ENCODE assay signal across 11 cellular contexts in the genomic region with DNA sequence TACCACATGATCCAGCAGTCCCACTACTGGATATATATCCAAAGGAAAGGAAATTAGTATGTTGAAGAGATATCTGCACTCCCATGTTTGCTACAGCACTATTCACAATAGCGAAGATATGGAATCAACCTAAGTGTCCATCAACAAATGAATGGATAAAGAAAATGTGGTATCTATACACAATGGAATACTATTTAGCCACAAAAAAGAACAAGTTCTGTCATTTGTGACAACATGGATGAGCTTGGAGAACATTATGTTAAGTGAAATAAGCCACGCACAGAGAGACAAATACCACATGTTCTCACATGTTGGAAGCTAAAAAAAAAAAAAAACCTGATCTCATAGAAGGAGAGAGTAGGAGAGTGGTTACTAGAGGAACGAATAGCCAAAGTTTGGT. TPM values are rescaled to one million over a fixed set of nuclear protein-coding genes. Genes with fewer than 3 reads are reported as not detected.
"Had no signal": no experiment of that assay in that cellular context is flagged by ENCODE, and none has a peak within 500 bp of the region (broad histone marks: within the 10 kb centered on the region; RNA-seq: fewer than 3 reads in every experiment).

No MANE protein-coding gene starts in this region.

- ATAC-seq: GM23338, HCT116 had no signal

- H3K4me3 Mint-ChIP-seq: GM23338, H9, HFFc6 had no signal

- H3K4me3 ChIP-seq: GM23248, GM23338, HAP-1 had no signal

- H3K27ac ChIP-seq: GM23248 had no signal

- H3K4me1 ChIP-seq: HAP-1 had no signal

- H2AFZ ChIP-seq: GM23248, GM23338 had no signal

- H3K27ac Mint-ChIP-seq: GM23338, H9, HFFc6 had no signal

- FAIRE-seq: H1 had no signal

- H3K4me2 ChIP-seq: GM23338 had no signal

- H3K9ac ChIP-seq: GM23248 had no signal

- DNase-seq: GM23248, GOT3, H7, H9, HCEC 1CT, HFFc6 had no signal

- H3K4me1 Mint-ChIP-seq: GM23338, H9 had no signal

RNA-seq across cellular contexts. Expression of a gene that starts 21.2 kb away (rescaled TPM):
- total RNA-seq: GM23248, GM23338, H1, H4, H7, H9 had no signal
- polyA plus RNA-seq: GM23338 had no signal
